In the genomic region with DNA sequence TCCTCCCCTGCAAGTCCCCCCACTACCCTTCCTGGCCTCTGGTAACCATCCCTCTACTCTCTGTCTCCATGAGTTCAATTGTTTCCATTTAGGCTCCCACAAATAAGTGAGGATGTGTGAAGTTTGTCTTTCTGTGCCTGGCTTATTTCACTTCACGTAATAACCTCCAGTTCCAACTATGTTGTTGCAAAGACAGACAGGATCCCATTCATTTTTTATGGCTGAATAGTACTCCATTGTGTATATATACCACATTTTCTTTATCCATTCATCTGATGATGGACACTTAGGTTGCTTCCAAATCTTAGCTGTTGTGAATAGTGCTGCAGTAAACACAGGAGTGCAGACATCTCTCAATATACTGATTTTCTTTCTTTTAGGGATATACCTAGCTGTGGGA, we compare ENCODE assay signal across 5 cellular contexts. TPM values are rescaled to one million over a fixed set of nuclear protein-coding genes. Genes with fewer than 3 reads are reported as not detected.
"Had no signal": no experiment of that assay in that cellular context is flagged by ENCODE, and none has a peak within 500 bp of the region (broad histone marks: within the 10 kb centered on the region; RNA-seq: fewer than 3 reads in every experiment).

No MANE protein-coding gene starts in this region.

RNA-seq across cellular contexts. Expression of a gene that starts 36.7 kb away (rescaled TPM):
- total RNA-seq: chondrocyte, kidney epithelial cell, lung microvascular endothelial cell, osteocyte, renal cortical epithelial cell had no signal
